Comparison of ENCODE assay signal across 8 cellular contexts in the genomic region with DNA sequence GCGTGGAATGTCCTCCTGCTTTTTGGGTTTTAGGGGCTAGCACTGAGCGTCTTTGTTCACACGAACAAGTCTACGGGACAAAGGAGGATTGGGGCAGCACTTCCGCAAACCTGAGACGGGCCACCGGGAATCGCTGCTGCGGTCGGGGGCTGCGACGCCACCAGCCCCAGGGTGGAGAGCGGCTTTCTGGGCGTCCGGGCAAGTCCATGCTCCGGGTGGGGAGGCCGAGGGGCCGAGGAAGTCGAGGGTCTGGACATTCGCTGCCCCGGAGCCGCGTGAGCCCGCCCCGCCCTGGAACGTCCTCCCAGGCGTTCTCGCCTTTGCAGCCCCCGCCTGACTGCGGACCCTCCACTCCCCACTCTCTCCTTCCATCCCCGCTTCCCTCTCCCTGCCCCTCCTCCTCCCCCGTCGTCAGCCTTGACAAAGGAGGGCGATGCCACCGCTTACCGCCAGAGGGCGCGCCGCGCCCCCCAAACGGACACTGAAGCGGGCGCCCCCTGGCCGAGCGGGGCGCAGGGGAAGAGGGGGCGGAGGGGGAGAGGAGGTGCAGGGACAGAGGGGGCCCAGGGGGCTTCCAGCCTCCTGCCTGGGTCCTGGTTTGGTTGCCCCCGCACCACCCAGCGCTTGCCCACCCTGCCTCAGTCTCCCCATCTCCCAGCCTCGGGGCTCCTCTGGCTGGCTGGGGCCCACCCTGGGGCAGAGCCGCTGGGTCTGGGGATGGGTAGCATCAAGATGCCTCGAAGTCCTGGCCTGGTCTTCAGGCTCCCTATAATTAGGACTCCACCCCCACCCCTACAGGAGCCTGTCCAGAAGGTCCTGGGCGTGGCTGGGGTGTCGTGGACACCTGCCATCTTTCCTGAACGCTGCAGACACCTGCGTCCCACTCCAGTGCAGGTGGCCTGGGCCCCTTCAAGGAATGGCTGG. TPM values are rescaled to one million over a fixed set of nuclear protein-coding genes. Genes with fewer than 3 reads are reported as not detected.
DNase-seq lines count a peak whose midpoint lies in the region; ATAC-seq, FAIRE-seq and TF ChIP-seq lines count a peak whose summit lies in the region.

No MANE protein-coding gene starts in this region.

- H2AFZ ChIP-seq in neural cell (ENCODE audit: low read depth, low read length): peak overlapping the region; percentile 21

- H3K27me3 ChIP-seq in neural cell (ENCODE audit: insufficient read depth, low read depth, low read length): no peaks in the 10 kb centered on the region

- H3K4me3 Mint-ChIP-seq in activated T-helper 17 cell treated with anti-CD3 and anti-CD28 coated beads, Interleukin-2, amount 50 U/mL, for 72 hours: peak overlapping the region; percentile 11
- peak overlapping the region; percentile 58 to 75 for H3K4me3 Mint-ChIP-seq in stimulated activated naive CD8-positive, alpha-beta T cell treated with anti-CD3 and anti-CD28 coated beads, Interleukin-15, amount 100 ng/mL, for 72 hours

- H3F3A ChIP-seq in neural cell (ENCODE audit: insufficient read depth, low read length, poor library complexity, severe bottlenecking): peaks cover 2% of the 10 kb centered on the region

- H3K4me1 Mint-ChIP-seq in activated T-helper 17 cell treated with anti-CD3 and anti-CD28 coated beads, Interleukin-2, amount 50 U/mL, for 72 hours: no peaks in the 10 kb centered on the region
- peaks cover 4% of the 10 kb centered on the region for H3K4me1 Mint-ChIP-seq in stimulated activated naive CD8-positive, alpha-beta T cell treated with anti-CD3 and anti-CD28 coated beads, Interleukin-15, amount 100 ng/mL, for 72 hours

- no peaks in the 10 kb centered on the region for H3K36me3 Mint-ChIP-seq in activated T-helper 17 cell treated with anti-CD3 and anti-CD28 coated beads, Interleukin-2, amount 50 U/mL, for 72 hours (ENCODE audit: low read depth)

- TF ChIP-seq RAD21 in neural cell (conservative IDR thresholded peaks at IDR 0.05): peak; percentile 45

- TF ChIP-seq EP300 in neural cell (conservative IDR thresholded peaks at IDR 0.05; ENCODE audit: poor library complexity, severe bottlenecking): no peak

- H3K9ac ChIP-seq in neural cell (ENCODE audit: low read length): peak overlapping the region; percentile 53

- H4K20me1 ChIP-seq in neural cell (ENCODE audit: insufficient read depth): no peaks in the 10 kb centered on the region

- H3K27me3 Mint-ChIP-seq in activated T-helper 17 cell treated with anti-CD3 and anti-CD28 coated beads, Interleukin-2, amount 50 U/mL, for 72 hours: peaks cover 6% of the 10 kb centered on the region
- H3K27me3 Mint-ChIP-seq in stimulated activated naive CD8-positive, alpha-beta T cell treated with anti-CD3 and anti-CD28 coated beads, Interleukin-15, amount 100 ng/mL, for 72 hours: peaks cover 12% of the 10 kb centered on the region

- TF ChIP-seq CTCF in fibroblast of villous mesenchyme (IDR thresholded peaks at IDR 0.05; ENCODE audit: insufficient read depth, low read depth, low read length): peak; percentile 97
- TF ChIP-seq CTCF in neural cell (IDR thresholded peaks at IDR 0.05; ENCODE audit: poor library complexity, severe bottlenecking): peak; percentile 58

- TF ChIP-seq POLR2A in H54 (IDR thresholded peaks at IDR 0.05; ENCODE audit: low read depth, low read length): no peak

- no peak overlapping the region for H3K4me2 ChIP-seq in neural cell (ENCODE audit: low read length)

- no peak overlapping the region for H3K27ac Mint-ChIP-seq in activated T-helper 17 cell treated with anti-CD3 and anti-CD28 coated beads, Interleukin-2, amount 50 U/mL, for 72 hours
- no peak overlapping the region for H3K27ac Mint-ChIP-seq in stimulated activated naive CD8-positive, alpha-beta T cell treated with anti-CD3 and anti-CD28 coated beads, Interleukin-15, amount 100 ng/mL, for 72 hours

- no peaks in the 10 kb centered on the region for H3K9me2 ChIP-seq in neural cell (ENCODE audit: insufficient read depth, low read length)

- H3K79me2 ChIP-seq in neural cell (replicated peaks; ENCODE audit: insufficient read depth, low read length): no peaks in the 10 kb centered on the region

- DNase-seq in COR-L47 (lab: John Stamatoyannopoulos, UW) (peak; percentile 64), H54 (ENCODE audit: insufficient read length, low spot score) (peak; percentile 74), NOMO-1 treated with DMSO at 0.1 percent for 48 hours (lab: John Stamatoyannopoulos, UW; ENCODE audit: unreplicated experiment) (peak; percentile 13), fibroblast of villous mesenchyme (ENCODE audit: low read depth) (peak; percentile 41)
- peak; percentile 69 to 76 for DNase-seq in stimulated activated naive CD8-positive, alpha-beta T cell treated with anti-CD3 and anti-CD28 coated beads, Interleukin-15, amount 100 ng/mL, for 72 hours

- H3K36me3 ChIP-seq in neural cell (ENCODE audit: insufficient read depth, low read length): no peaks in the 10 kb centered on the region

- no peak for FAIRE-seq in H54 (lab: Jason Lieb, UNC)

- peak overlapping the region; percentile 63 for H3K4me3 ChIP-seq in fibroblast of villous mesenchyme (ENCODE audit: low read depth, low read length)
- H3K4me3 ChIP-seq in neural cell (ENCODE audit: low read length): peak overlapping the region; percentile 61

- peak; percentile 78 for ATAC-seq in activated T-helper 17 cell treated with anti-CD3 and anti-CD28 coated beads, Interleukin-2, amount 50 U/mL, for 72 hours (replicated peaks)
- ATAC-seq in stimulated activated naive CD8-positive, alpha-beta T cell treated with anti-CD3 and anti-CD28 coated beads, Interleukin-15, amount 100 ng/mL, for 72 hours: peak; percentile 86
- no peak for ATAC-seq in HG02852 (IDR thresholded peaks at IDR 0.05; ENCODE audit: unreplicated experiment)

- no peak overlapping the region for H3K27ac ChIP-seq in neural cell (ENCODE audit: low read length)

- H3K9me3 ChIP-seq in neural cell (ENCODE audit: low read length): peaks cover 4% of the 10 kb centered on the region

- no peaks in the 10 kb centered on the region for H3K9me3 Mint-ChIP-seq in activated T-helper 17 cell treated with anti-CD3 and anti-CD28 coated beads, Interleukin-2, amount 50 U/mL, for 72 hours
- peaks cover 0 to under 1% of the 10 kb centered on the region in 2 donors for H3K9me3 Mint-ChIP-seq in stimulated activated naive CD8-positive, alpha-beta T cell treated with anti-CD3 and anti-CD28 coated beads, Interleukin-15, amount 100 ng/mL, for 72 hours

TF ChIP-seq in neural cell, 6 proteins besides CTCF, POLR2A, EP300 and RAD21:
- TF ChIP-seq TAF1 (IDR thresholded peaks at IDR 0.05; ENCODE audit: low read depth): no peak
- TF ChIP-seq REST (IDR thresholded peaks at IDR 0.05; ENCODE audit: borderline replicate concordance): no peak
- peak; percentile 52 for TF ChIP-seq SMC3 (conservative IDR thresholded peaks at IDR 0.05; ENCODE audit: poor library complexity)
- peak; percentile 22 for TF ChIP-seq POLR2AphosphoS5 (IDR thresholded peaks at IDR 0.05)
TF ChIP-seq in neural cell: peak in this region for 2.

RNA-seq across cellular contexts. Expression of gene INF2, which starts 39.1 kb away (rescaled TPM):
- total RNA-seq in activated T-helper 17 cell treated with anti-CD3 and anti-CD28 coated beads, Interleukin-2, amount 50 U/mL, for 72 hours: 10 to 100 TPM; 61.9 to 87.8 TPM
- total RNA-seq in fibroblast of villous mesenchyme: 47.0 and 68.7 TPM in 2 replicates
- polyA plus RNA-seq in neural cell: 0.02 and 0.08 TPM in 2 replicates
- not detected in 2 replicates for polyA minus RNA-seq in neural cell

RNA-seq across cellular contexts. Expression of gene TMEM179, which starts 45.7 kb away (rescaled TPM):
- under 1 TPM in 1 of 2 donors, not detected in 1; 0.26 TPM for total RNA-seq in activated T-helper 17 cell treated with anti-CD3 and anti-CD28 coated beads, Interleukin-2, amount 50 U/mL, for 72 hours
- total RNA-seq in fibroblast of villous mesenchyme: under 0.01 TPM in 1 of 2 replicates, not detected in the other
- 20.3 and 27.5 TPM in 2 replicates for polyA plus RNA-seq in neural cell
- 8.2 and 9.5 TPM in 2 replicates for polyA minus RNA-seq in neural cell

Comparison
In these comparisons a context has a peak if more than half of its experiments do, and no peak if none do; other contexts are left out.
1. DNase-seq: peak in every context shown above with its lines; median percentile 74 in H54; 72 in stimulated activated naive CD8-positive, alpha-beta T cell treated with anti-CD3 and anti-CD28 coated beads, Interleukin-15, amount 100 ng/mL, for 72 hours; 64 in COR-L47; 41 in fibroblast of villous mesenchyme; 13 in NOMO-1 treated with DMSO at 0.1 percent for 48 hours.